In genomic region chr6:139375239-139376053, GRCh38 we compare ENCODE assay signal across 8 cellular contexts. TPM values are rescaled to one million over a fixed set of nuclear protein-coding genes. Genes with fewer than 3 reads are reported as not detected.
DNase-seq lines count a peak whose midpoint lies in the region; ATAC-seq and TF ChIP-seq lines count a peak whose summit lies in the region.

No MANE protein-coding gene starts in this region.

- H3K4me3 ChIP-seq in ACC112 (ENCODE audit: low read depth, low read length) (peak overlapping the region; percentile 94), mammary epithelial cell (replicated peaks in 1 of 3; ENCODE audit: insufficient read depth in 1 of 3, low read depth in 2 of 3, low read length in 3 of 3) (peak overlapping the region; percentile 62 to 76 (median 70))

- CTCF ChIA-PET in mammary epithelial cell (lab: Charles Lee; ENCODE audit: low non-redundant PET): interaction anchor here (0.6 to 0.7 kb wide), 3 partner anchors 391 to 1111 kb away, joined by 4 to 8 read pairs (median 6); no protein-coding TSS in a partner anchor

- H3K4me1 ChIP-seq in ACC112 (ENCODE audit: control insufficient read depth, insufficient read depth, low read length, unreplicated experiment) (peaks cover 27% of the 10 kb centered on the region), mammary epithelial cell (ENCODE audit: insufficient read depth, low read length) (peaks cover 43% of the 10 kb centered on the region)

- TF ChIP-seq CTCF in VCaP (conservative IDR thresholded peaks at IDR 0.05) (peak; percentile 38), mammary epithelial cell (conservative IDR thresholded peaks at IDR 0.05 in 1 of 2, IDR thresholded peaks at IDR 0.05 in 1 of 2; ENCODE audit: extremely low read depth in 1 of 2, insufficient read depth in 1 of 2, low read depth in 1 of 2, low read length in 2 of 2) (peak in 1 of 2 donors; percentile 24)

- ATAC-seq in GM18870 (IDR thresholded peaks at IDR 0.05; ENCODE audit: unreplicated experiment): peak; percentile 39
- ATAC-seq in HG03108 (IDR thresholded peaks at IDR 0.05; ENCODE audit: unreplicated experiment): peak; percentile 49

- dilution Hi-C loops in mammary epithelial cell (cut with HindIII; ENCODE audit: low sequenced_read_pairs): loop anchor here (5.0 kb wide), 1 partner anchor 677 kb away; no protein-coding TSS in a partner anchor

- H3K27ac ChIP-seq in ACC112 (ENCODE audit: low read depth, low read length) (peak overlapping the region; percentile 90), VCaP (peak overlapping the region; percentile 99), mammary epithelial cell (ENCODE audit: insufficient read depth, low read depth, low read length) (peak overlapping the region; percentile 92)

- peak overlapping the region; percentile 92 for H3K9ac ChIP-seq in mammary epithelial cell (ENCODE audit: insufficient read depth, low read length)

- DNase-seq in NCI-H2196 (lab: John Stamatoyannopoulos, UW; ENCODE audit: unreplicated experiment): peak; percentile 92
- peak; percentile 94 for DNase-seq in mammary epithelial cell
- peak; percentile 87 for DNase-seq in inferior parietal cortex (ENCODE audit: extremely low spot score)
- peak; percentile 92 for DNase-seq in smooth muscle cell of the brain vasculature (ENCODE audit: low read depth, low spot score)

- BruUV-seq in mammary epithelial cell (replicated peaks; lab: Mats Ljungman, UMichigan): TSS peak; percentile 84

- intact Hi-C loops in mammary epithelial cell (cut with micrococcal nuclease): loop anchor here (1.0 to 10.0 kb wide), 10 partner anchors 33 to 899 kb away; no protein-coding TSS in a partner anchor

- H4K20me1 ChIP-seq in mammary epithelial cell (ENCODE audit: insufficient read depth, low read length): no peaks in the 10 kb centered on the region

- H3K36me3 ChIP-seq in ACC112 (ENCODE audit: insufficient read depth, low read length) (peaks cover 24% of the 10 kb centered on the region), mammary epithelial cell (ENCODE audit: insufficient read depth, low read length) (no peaks in the 10 kb centered on the region)

- H3K4me2 ChIP-seq in mammary epithelial cell (ENCODE audit: insufficient read depth, low read depth, low read length): peak overlapping the region; percentile 86

- no peaks in the 10 kb centered on the region for H3K9me3 ChIP-seq in mammary epithelial cell (replicated peaks; ENCODE audit: insufficient read depth, low read length)

- H2AFZ ChIP-seq in ACC112 (ENCODE audit: low read length, unreplicated experiment) (peak overlapping the region; percentile 94), mammary epithelial cell (ENCODE audit: low read depth, low read length) (peak overlapping the region; percentile 97)

- in situ Hi-C loops in mammary epithelial cell (cut with MboI; ENCODE audit: low sequenced_read_pairs in 2 of 2): loop anchor here (10.0 kb wide), 2 partner anchors 1069 to 1549 kb away; no protein-coding TSS in a partner anchor

- H3K27me3 ChIP-seq in ACC112 (ENCODE audit: insufficient read depth, low read length): no peaks in the 10 kb centered on the region
- H3K27me3 ChIP-seq in mammary epithelial cell (ENCODE audit: insufficient read depth, low read length): no peaks in the 10 kb centered on the region

- WGBS in mammary epithelial cell (ENCODE audit: low coverage, missing lambda C conversion rate): 0% methylated on average over 24 of the region's 45 CpGs

- H3K79me2 ChIP-seq in ACC112 (ENCODE audit: control insufficient read depth, insufficient read depth, low read length, unreplicated experiment) (peaks cover 32% of the 10 kb centered on the region), mammary epithelial cell (ENCODE audit: insufficient read depth, low read length) (peaks cover 29% of the 10 kb centered on the region)

RNA-seq across cellular contexts. Expression of gene CITED2, which starts 1.0 kb away (rescaled TPM):
- 10 to 100 TPM; 26.4 to 55.8 TPM for total RNA-seq in mammary epithelial cell
- polyA plus RNA-seq in mammary epithelial cell: 17.9 TPM
- polyA minus RNA-seq in mammary epithelial cell: 6.6 TPM

Comparison
In these comparisons a context has a peak if more than half of its experiments do, and no peak if none do; other contexts are left out.
1. Peak in every context shown above with its lines: DNase-seq, ATAC-seq, H3K4me3 ChIP-seq and H3K27ac ChIP-seq.